ENCODE assay signal across 16 cellular contexts in the genomic region with DNA sequence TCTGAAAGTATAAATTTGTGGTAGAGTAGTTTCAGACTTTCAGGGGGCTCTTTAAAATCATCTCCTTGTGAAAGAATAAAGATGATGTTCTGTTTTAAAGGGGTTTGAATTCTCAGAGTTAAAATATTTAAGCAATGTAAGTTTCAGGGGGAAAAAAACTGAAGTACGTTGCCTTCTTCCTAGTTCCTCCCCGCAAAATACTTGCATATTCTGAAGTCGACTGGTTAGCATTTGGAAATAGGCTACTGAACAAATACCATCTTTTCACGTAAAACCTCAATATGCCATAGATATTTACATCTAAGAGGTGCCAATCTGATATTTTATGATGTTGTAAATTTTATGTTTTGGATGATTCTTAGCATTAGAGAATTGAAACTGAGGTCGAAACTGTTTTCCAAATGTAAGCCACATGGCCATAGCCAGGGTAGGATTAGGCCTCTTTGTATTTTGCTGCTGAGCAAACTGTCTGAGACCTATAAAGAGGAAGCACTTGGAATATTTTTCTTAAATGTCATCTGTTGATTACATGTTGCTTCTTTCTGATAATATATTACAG.
DNase-seq lines count a peak whose midpoint lies in the region; ATAC-seq, FAIRE-seq and TF ChIP-seq lines count a peak whose summit lies in the region.
"Had no signal": no experiment of that assay in that cellular context is flagged by ENCODE, and none has a peak within 500 bp of the region (broad histone marks: within the 10 kb centered on the region; RNA-seq: fewer than 3 reads in every experiment).

No MANE protein-coding gene starts in this region.

- TF ChIP-seq CTCF in PC-3 (conservative IDR thresholded peaks at IDR 0.05; ENCODE audit: low read depth, low read length) (no peak), HepG2 (CRISPR knock-in tag; IDR thresholded peaks at IDR 0.05) (no peak)

- H3K9me3 ChIP-seq in PC-3 (ENCODE audit: low read length) (no peaks in the 10 kb centered on the region), HepG2 (ENCODE audit: low read length) (no peaks in the 10 kb centered on the region)
- no peaks in the 10 kb centered on the region for H3K9me3 ChIP-seq in effector memory CD4-positive, alpha-beta T cell (ENCODE audit: control insufficient read depth, low read length)

- H3F3A ChIP-seq in PC-3 (ENCODE audit: low read length, unreplicated experiment): no peaks in the 10 kb centered on the region

- CTCF ChIA-PET in PC-3 (lab: Charles Lee): no interaction called here
- CTCF ChIA-PET in HepG2 (lab: Yijun Ruan, JAX; ENCODE audit: low intra/inter-chr PET ratio, low total read pairs): no interaction called here

- no peak for FAIRE-seq in HepG2 (lab: Jason Lieb, UNC)

- TF ChIP-seq POLR2A in HepG2 (IDR thresholded peaks at IDR 0.05; ENCODE audit: insufficient read depth in 1 of 2, low read depth in 2 of 2, low read length in 2 of 2): no peak

- H3K27ac ChIP-seq in ACC112 (ENCODE audit: low read depth, low read length) (peak overlapping the region; percentile 23; the same call in 1 of the 2 replicates), PC-3 (ENCODE audit: low read length) (no peak overlapping the region), HepG2 (ENCODE audit: extremely low read length, insufficient read depth, low read length) (no peak overlapping the region)
- no peak overlapping the region for H3K27ac ChIP-seq in effector memory CD4-positive, alpha-beta T cell (ENCODE audit: insufficient read depth, low read length, poor library complexity, severe bottlenecking)

- no peak for TF ChIP-seq EP300 in HepG2 (IDR thresholded peaks at IDR 0.05; ENCODE audit: low read depth in 2 of 2, low read length in 2 of 2)
- no peak for TF ChIP-seq EP300 in HepG2 (CRISPR knock-in tag; IDR thresholded peaks at IDR 0.05; ENCODE audit: borderline replicate concordance)

- POLR2A ChIA-PET in PC-3 (lab: Charles Lee; ENCODE audit: unreplicated experiment) (no interaction called here), HepG2 (lab: Yijun Ruan, JAX) (no interaction called here)

- H3K4me1 ChIP-seq in ACC112 (ENCODE audit: control insufficient read depth, insufficient read depth, low read length, unreplicated experiment) (peaks cover 8% of the 10 kb centered on the region), PC-3 (ENCODE audit: insufficient read depth, low read length) (no peaks in the 10 kb centered on the region), HepG2 (ENCODE audit: insufficient read depth, low read length) (no peaks in the 10 kb centered on the region)
- no peaks in the 10 kb centered on the region for H3K4me1 ChIP-seq in effector memory CD4-positive, alpha-beta T cell (ENCODE audit: control insufficient read depth, insufficient read depth, low read length, poor library complexity, severe bottlenecking)

- no TSS peak for BruUV-seq in PC-3 (replicated peaks; lab: Mats Ljungman, UMichigan)
- no TSS peak for BruUV-seq in HepG2 (replicated peaks; lab: Mats Ljungman, UMichigan)

- H3K9me2 ChIP-seq in PC-3 (replicated peaks; ENCODE audit: low read length): no peaks in the 10 kb centered on the region

- no peaks in the 10 kb centered on the region for H4K20me1 ChIP-seq in PC-3 (ENCODE audit: low read length)
- H4K20me1 ChIP-seq in HepG2 (ENCODE audit: insufficient read depth, low read length): no peaks in the 10 kb centered on the region

- H2AFZ ChIP-seq in ACC112 (ENCODE audit: low read length, unreplicated experiment): peak overlapping the region; percentile 83
- 0 out of 2 replicates have a peak overlapping the region, but pooled peaks have one; percentile 4 for H2AFZ ChIP-seq in PC-3 (ENCODE audit: low read length)
- H2AFZ ChIP-seq in HepG2 (ENCODE audit: low read length): no peak overlapping the region

- H3K36me3 ChIP-seq in ACC112 (ENCODE audit: insufficient read depth, low read length) (no peaks in the 10 kb centered on the region), PC-3 (ENCODE audit: low read depth, low read length) (no peaks in the 10 kb centered on the region), HepG2 (replicated peaks in 1 of 2; ENCODE audit: control insufficient read depth in 1 of 2, insufficient read depth in 2 of 2, low read length in 2 of 2) (no peaks in the 10 kb centered on the region)
- no peaks in the 10 kb centered on the region for H3K36me3 ChIP-seq in effector memory CD4-positive, alpha-beta T cell (ENCODE audit: control insufficient read depth, insufficient read depth, low read length)

- in situ Hi-C loops in HepG2 (cut with HindIII; ENCODE audit: extremely low pct_ligation_motif_present, low pct_unique_long_range_greater_than_20kb): no loop called here

- no peaks in the 10 kb centered on the region for H3K79me2 ChIP-seq in ACC112 (ENCODE audit: control insufficient read depth, insufficient read depth, low read length, unreplicated experiment)
- H3K79me2 ChIP-seq in PC-3 (ENCODE audit: low read length): no peaks in the 10 kb centered on the region
- H3K79me2 ChIP-seq in HepG2 (ENCODE audit: insufficient read depth, low read length): no peaks in the 10 kb centered on the region

- intact Hi-C loops in PC-3 (cut with micrococcal nuclease) (no loop called here), HepG2 (cut with micrococcal nuclease; ENCODE audit: unreplicated experiment) (no loop called here)

- H3K4me2 ChIP-seq in PC-3 (ENCODE audit: low read length) (no peak overlapping the region), HepG2 (ENCODE audit: low read depth, low read length) (no peak overlapping the region)

- no peak for TF ChIP-seq RAD21 in HepG2 (CRISPR knock-in tag; IDR thresholded peaks at IDR 0.05)

- H3K4me3 ChIP-seq in ACC112 (ENCODE audit: low read depth, low read length) (no peak overlapping the region), PC-3 (ENCODE audit: low read length) (no peak overlapping the region), HepG2 (replicated peaks in 1 of 3; ENCODE audit: insufficient read depth in 1 of 3, low read depth in 2 of 3, low read length in 3 of 3) (no peak overlapping the region)
- H3K4me3 ChIP-seq in effector memory CD4-positive, alpha-beta T cell (ENCODE audit: insufficient read depth, low read depth, low read length, poor library complexity, severe bottlenecking): no peak overlapping the region
- H3K4me3 ChIP-seq: GM12878 had no signal

- 7% methylated on average over 5 of the region's 5 CpGs for WGBS in HepG2 (ENCODE audit: low lambda C conversion rate)

- peak; percentile 31 for DNase-seq in EL
- no peak for DNase-seq in PC-3
- DNase-seq in globus pallidus (ENCODE audit: low spot score): peak; percentile 16
- DNase-seq in NCI-H146 treated with DMSO at 0.1 percent for 48 hours (lab: John Stamatoyannopoulos, UW; ENCODE audit: unreplicated experiment): no peak
- no peak for DNase-seq in effector memory CD4-positive, alpha-beta T cell
- no peak for DNase-seq in HepG2 (ENCODE audit: low spot score)
- DNase-seq in HUDEP-2 (lab: John Stamatoyannopoulos, UW; ENCODE audit: unreplicated experiment in 76 of 76): no peak
- DNase-seq: activated CD4-positive, alpha-beta T cell treated with anti-CD3 and anti-CD28 coated beads, Interleukin-2, amount 50 U/mL, for 1 hour; activated effector memory CD4-positive, alpha-beta T cell treated with anti-CD3 and anti-CD28 coated beads, Interleukin-2, amount 50 U/mL, for 16 hours; DMS79; NCI-H1105; NCI-H2227 treated with DMSO at 0.1 percent for 48 hours; T-helper 17 cell; trophoblast cell had no signal

- H3K27me3 ChIP-seq in ACC112 (ENCODE audit: insufficient read depth, low read length) (no peaks in the 10 kb centered on the region), PC-3 (ENCODE audit: low read length) (peaks cover 20% of the 10 kb centered on the region), HepG2 (ENCODE audit: control insufficient read depth in 1 of 2, insufficient read depth in 2 of 2, low read length in 2 of 2) (peaks cover 0 to 10% of the 10 kb centered on the region in 2 experiments; a peak in 2 of 5 replicates)
- H3K27me3 ChIP-seq in effector memory CD4-positive, alpha-beta T cell (replicated peaks; ENCODE audit: control insufficient read depth, insufficient read depth, low read length, poor library complexity, severe bottlenecking): no peaks in the 10 kb centered on the region

- no peak for ATAC-seq in PC-3
- ATAC-seq in HepG2: no peak

- H3K9ac ChIP-seq in PC-3 (ENCODE audit: low read length) (no peak overlapping the region), HepG2 (ENCODE audit: insufficient read depth, low read depth, low read length) (no peak overlapping the region)

TF ChIP-seq in HepG2, 621 proteins besides CTCF, POLR2A, EP300 and RAD21:
- TF ChIP-seq ISX (CRISPR knock-in tag; conservative IDR thresholded peaks at IDR 0.05): no peak
- TF ChIP-seq ZFY (CRISPR knock-in tag; IDR thresholded peaks at IDR 0.05): no peak
- no peak for TF ChIP-seq ZNF678 (CRISPR knock-in tag; IDR thresholded peaks at IDR 0.05)
- TF ChIP-seq, protein P1, sequence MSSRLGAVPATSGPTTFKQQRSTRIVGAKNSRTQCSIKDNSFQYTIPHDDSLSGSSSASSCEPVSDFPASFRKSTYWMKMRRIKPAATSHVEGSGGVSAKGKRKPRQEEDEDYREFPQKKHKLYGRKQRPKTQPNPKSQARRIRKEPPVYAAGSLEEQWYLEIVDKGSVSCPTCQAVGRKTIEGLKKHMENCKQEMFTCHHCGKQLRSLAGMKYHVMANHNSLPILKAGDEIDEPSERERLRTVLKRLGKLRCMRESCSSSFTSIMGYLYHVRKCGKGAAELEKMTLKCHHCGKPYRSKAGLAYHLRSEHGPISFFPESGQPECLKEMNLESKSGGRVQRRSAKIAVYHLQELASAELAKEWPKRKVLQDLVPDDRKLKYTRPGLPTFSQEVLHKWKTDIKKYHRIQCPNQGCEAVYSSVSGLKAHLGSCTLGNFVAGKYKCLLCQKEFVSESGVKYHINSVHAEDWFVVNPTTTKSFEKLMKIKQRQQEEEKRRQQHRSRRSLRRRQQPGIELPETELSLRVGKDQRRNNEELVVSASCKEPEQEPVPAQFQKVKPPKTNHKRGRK (CRISPR knock-in tag; IDR thresholded peaks at IDR 0.05): no peak
- TF ChIP-seq ZNF337 (CRISPR knock-in tag; IDR thresholded peaks at IDR 0.05; ENCODE audit: borderline replicate concordance, low read depth): no peak
- TF ChIP-seq MBD4 (IDR thresholded peaks at IDR 0.05; ENCODE audit: borderline replicate concordance, low read length): no peak
- TF ChIP-seq MEF2D (CRISPR knock-in tag; IDR thresholded peaks at IDR 0.05): no peak
- TF ChIP-seq ZEB1 (IDR thresholded peaks at IDR 0.05; ENCODE audit: insufficient replicate concordance, low read depth): no peak
- TF ChIP-seq NAIF1 (CRISPR knock-in tag; IDR thresholded peaks at IDR 0.05; ENCODE audit: borderline replicate concordance): no peak
- TF ChIP-seq ZBTB42 (CRISPR knock-in tag; IDR thresholded peaks at IDR 0.05): no peak
- TF ChIP-seq, protein P2, sequence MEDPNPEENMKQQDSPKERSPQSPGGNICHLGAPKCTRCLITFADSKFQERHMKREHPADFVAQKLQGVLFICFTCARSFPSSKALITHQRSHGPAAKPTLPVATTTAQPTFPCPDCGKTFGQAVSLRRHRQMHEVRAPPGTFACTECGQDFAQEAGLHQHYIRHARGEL (CRISPR knock-in tag; IDR thresholded peaks at IDR 0.05): no peak

Comparison
In these comparisons a context has a peak if more than half of its experiments do, and no peak if none do; other contexts are left out.
1. DNase-seq: peak in EL (single experiment) and globus pallidus (single experiment); none in PC-3 (single experiment), NCI-H146 treated with DMSO at 0.1 percent for 48 hours (single experiment), effector memory CD4-positive, alpha-beta T cell (0 of 3), HepG2 (single experiment) and HUDEP-2 (0 of 76).